11 cellular contexts compared by ENCODE assay signal in genomic region chr6:32839356-32839755, GRCh38. TPM values are rescaled to one million over a fixed set of nuclear protein-coding genes. Genes with fewer than 3 reads are reported as not detected.
A peak's percentile ranks its signal among the peaks of the same experiment; 100 is the strongest.
DNase-seq lines count a peak whose midpoint lies in the region; ATAC-seq and TF ChIP-seq lines count a peak whose summit lies in the region.
"Had no signal": no experiment of that assay in that cellular context is flagged by ENCODE, and none has a peak within 500 bp of the region (broad histone marks: within the 10 kb centered on the region; RNA-seq: fewer than 3 reads in every experiment).

No MANE protein-coding gene starts in this region.

- H3K27ac ChIP-seq in heart left ventricle (peak overlapping the region in 10 of 12 donors; percentile 85 to 100 (median 96)), transverse colon (peak overlapping the region; percentile 92 to 99 (median 96))

- WGBS in heart left ventricle, 4 donors, result 86 to 91% (median 88%) methylated on average over 15 of the region's 15 CpGs
- 50 to 92% methylated on average over 2 to 15 of the region's 15 CpGs for WGBS in transverse colon (ENCODE audit: low coverage in 1 of 2), 2 donors

- no peaks in the 10 kb centered on the region for H3K27me3 Mint-ChIP-seq in activated T-helper 17 cell treated with anti-CD3 and anti-CD28 coated beads, Interleukin-2, amount 50 U/mL, for 72 hours
- H3K27me3 Mint-ChIP-seq in naive thymus-derived CD8-positive, alpha-beta T cell, result no peaks in the 10 kb centered on the region

- no peaks in the 10 kb centered on the region for H3K9me3 ChIP-seq in heart left ventricle
- H3K9me3 ChIP-seq in transverse colon, result no peaks in the 10 kb centered on the region
- H3K9me3 ChIP-seq: BE2C had no signal

- ATAC-seq in heart left ventricle, result no peak
- no peak for ATAC-seq in activated T-helper 17 cell treated with anti-CD3 and anti-CD28 coated beads, Interleukin-2, amount 50 U/mL, for 72 hours (replicated peaks)
- ATAC-seq in naive thymus-derived CD8-positive, alpha-beta T cell, result no peak
- no peak for ATAC-seq in HG03159 (IDR thresholded peaks at IDR 0.05; ENCODE audit: unreplicated experiment)
- no peak for ATAC-seq in GM18909 (IDR thresholded peaks at IDR 0.05; ENCODE audit: poor library complexity, unreplicated experiment)

- H3K9me3 Mint-ChIP-seq in activated T-helper 17 cell treated with anti-CD3 and anti-CD28 coated beads, Interleukin-2, amount 50 U/mL, for 72 hours, result no peaks in the 10 kb centered on the region
- no peaks in the 10 kb centered on the region for H3K9me3 Mint-ChIP-seq in naive thymus-derived CD8-positive, alpha-beta T cell
- H3K9me3 Mint-ChIP-seq: HFFc6 had no signal

- no peaks in the 10 kb centered on the region for H3K27me3 ChIP-seq in heart left ventricle
- H3K27me3 ChIP-seq in transverse colon, result no peaks in the 10 kb centered on the region

- H3K4me1 ChIP-seq in heart left ventricle (peaks cover 0 to 60% (median 21%) of the 10 kb centered on the region in 12 donors), transverse colon (peaks cover 3 to 34% (median 17%) of the 10 kb centered on the region in 4 donors)

- peaks cover 81% of the 10 kb centered on the region for H3K36me3 Mint-ChIP-seq in activated T-helper 17 cell treated with anti-CD3 and anti-CD28 coated beads, Interleukin-2, amount 50 U/mL, for 72 hours (ENCODE audit: low read depth)
- H3K36me3 Mint-ChIP-seq in naive thymus-derived CD8-positive, alpha-beta T cell, result peaks cover 11 to 63% (median 25%) of the 10 kb centered on the region in 3 donors

- TF ChIP-seq POLR2A in heart left ventricle (IDR thresholded peaks at IDR 0.05) (no peak), transverse colon (IDR thresholded peaks at IDR 0.05) (no peak)

- in situ Hi-C loops in transverse colon (cut with MboI; ENCODE audit: low pct_ligation_motif_present in 1 of 4, low pct_unique_long_range_greater_than_20kb in 1 of 4, low sequenced_read_pairs in 3 of 4), result no loop called here

- H3K4me3 Mint-ChIP-seq in activated T-helper 17 cell treated with anti-CD3 and anti-CD28 coated beads, Interleukin-2, amount 50 U/mL, for 72 hours, result peak overlapping the region; percentile 95
- peak overlapping the region in 5 of 10 donors; percentile 24 to 99 (median 91) for H3K4me3 Mint-ChIP-seq in naive thymus-derived CD8-positive, alpha-beta T cell

- H3K36me3 ChIP-seq in heart left ventricle (peaks cover 0 to 62% (median 42%) of the 10 kb centered on the region in 9 donors), transverse colon (peaks cover 0 to 22% (median 0%) of the 10 kb centered on the region in 4 donors)
- H3K36me3 ChIP-seq: BE2C had no signal

- peak overlapping the region; percentile 65 for H3K27ac Mint-ChIP-seq in activated T-helper 17 cell treated with anti-CD3 and anti-CD28 coated beads, Interleukin-2, amount 50 U/mL, for 72 hours
- peak overlapping the region in 9 of 10 donors; percentile 89 to 100 (median 98) for H3K27ac Mint-ChIP-seq in naive thymus-derived CD8-positive, alpha-beta T cell

- no peak overlapping the region for H3K4me3 ChIP-seq in heart left ventricle
- no peak overlapping the region for H3K4me3 ChIP-seq in transverse colon

- DNase-seq in heart left ventricle (peak in 1 of 5 donors; percentile 40), cardiac septum (ENCODE audit: low spot score) (no peak), transverse colon (no peak), NCI-H2081 treated with DMSO at 0.1 percent for 48 hours (lab: John Stamatoyannopoulos, UW) (no peak)
- no peak for DNase-seq in naive thymus-derived CD8-positive, alpha-beta T cell

- intact Hi-C loops in heart left ventricle (cut with DNase I) (loop anchor here in 5 of 10 donors (2.0 to 5.0 kb wide), 4 partner anchors 13 to 33 kb away; partner anchors contain the start of genes PSMB9 (in 3 of the 5) and TAP1 (in 1 of the 5)), cardiac septum (cut with DNase I) (no loop called here), transverse colon (cut with DNase I; ENCODE audit: low total_unique reads) (no loop called here)

- no peak for TF ChIP-seq EP300 in transverse colon (IDR thresholded peaks at IDR 0.05; ENCODE audit: low read depth)

- TF ChIP-seq CTCF in heart left ventricle (IDR thresholded peaks at IDR 0.05) (no peak), transverse colon (IDR thresholded peaks at IDR 0.05) (no peak)

- peaks cover 49% of the 10 kb centered on the region for H3K4me1 Mint-ChIP-seq in activated T-helper 17 cell treated with anti-CD3 and anti-CD28 coated beads, Interleukin-2, amount 50 U/mL, for 72 hours
- H3K4me1 Mint-ChIP-seq in naive thymus-derived CD8-positive, alpha-beta T cell, result peaks cover 48 to 85% (median 83%) of the 10 kb centered on the region in 4 donors

- POLR2A ChIA-PET in naive thymus-derived CD8-positive, alpha-beta T cell (lab: Charles Lee), result interaction anchor here (0.6 to 10.6 kb wide), 11 partner anchors 11 to 410 kb away, joined by 3 to 743 read pairs (median 11); partner anchors contain the start of genes BRD2, PSMB9 and TAP1

RNA-seq across cellular contexts. Expression of gene TAP2, which starts 0.8 kb away (rescaled TPM):
- 100 to 1,000 TPM in 1 of 9 donors, 10 to 100 TPM in 6, 1 to 10 TPM in 2; 5.4 to 107 (median 14.9) TPM for total RNA-seq in heart left ventricle
- 10 to 100 TPM in 1 of 2 donors, 1 to 10 TPM in 1; 7.7 to 12.0 TPM for polyA plus RNA-seq in heart left ventricle
- total RNA-seq in cardiac septum, result 12.7 TPM
- 100 to 1,000 TPM in 1 of 2 donors, 10 to 100 TPM in 1; 94.0 to 169 TPM for total RNA-seq in activated T-helper 17 cell treated with anti-CD3 and anti-CD28 coated beads, Interleukin-2, amount 50 U/mL, for 72 hours
- 100 to 1,000 TPM in 1 of 2 experiments, 10 to 100 TPM in 1; 96.2 to 117 TPM for total RNA-seq in naive thymus-derived CD8-positive, alpha-beta T cell
- 10 to 100 TPM; 24.2 to 36.6 (median 25.3) TPM for polyA plus RNA-seq in naive thymus-derived CD8-positive, alpha-beta T cell
- total RNA-seq in transverse colon, result 10 to 100 TPM; 12.3 to 48.2 (median 27.1) TPM

RNA-seq across cellular contexts. Expression of gene PSMB8, which starts 4.5 kb away (rescaled TPM):
- total RNA-seq in heart left ventricle (100 to 1,000 TPM in 1 of 9 donors, 10 to 100 TPM in 8; 11.1 to 115 (median 15.2) TPM), cardiac septum (11.7 TPM), transverse colon (10 to 100 TPM in 3 of 4 donors, 1 to 10 TPM in 1; 9.4 to 95.2 (median 72.6) TPM)
- 10 to 100 TPM; 23.1 to 32.6 TPM for polyA plus RNA-seq in heart left ventricle
- total RNA-seq in activated T-helper 17 cell treated with anti-CD3 and anti-CD28 coated beads, Interleukin-2, amount 50 U/mL, for 72 hours, result 100 to 1,000 TPM; 286 to 344 TPM
- 100 to 1,000 TPM; 133 to 138 TPM for total RNA-seq in naive thymus-derived CD8-positive, alpha-beta T cell
- 100 to 1,000 TPM; 350 to 386 (median 386) TPM for polyA plus RNA-seq in naive thymus-derived CD8-positive, alpha-beta T cell

RNA-seq across cellular contexts. Expression of gene TAP1, which starts 14.1 kb away (rescaled TPM):
- total RNA-seq in heart left ventricle (100 to 1,000 TPM in 1 of 9 donors, 10 to 100 TPM in 8; 15.1 to 207 (median 20.3) TPM), cardiac septum (18.1 TPM), transverse colon (10 to 100 TPM; 63.2 to 87.9 (median 75.3) TPM)
- 10 to 100 TPM; 21.6 to 44.5 TPM for polyA plus RNA-seq in heart left ventricle
- total RNA-seq in activated T-helper 17 cell treated with anti-CD3 and anti-CD28 coated beads, Interleukin-2, amount 50 U/mL, for 72 hours, result 100 to 1,000 TPM; 302 to 387 TPM
- 100 to 1,000 TPM; 113 TPM for total RNA-seq in naive thymus-derived CD8-positive, alpha-beta T cell
- polyA plus RNA-seq in naive thymus-derived CD8-positive, alpha-beta T cell, result 100 to 1,000 TPM; 197 to 283 (median 230) TPM

RNA-seq across cellular contexts. Expression of gene PSMB9, which starts 14.6 kb away (rescaled TPM):
- total RNA-seq in heart left ventricle, result 100 to 1,000 TPM in 1 of 9 donors, 10 to 100 TPM in 7, 1 to 10 TPM in 1; 8.9 to 182 (median 14.6) TPM
- 10 to 100 TPM; 15.7 to 23.3 TPM for polyA plus RNA-seq in heart left ventricle
- total RNA-seq in cardiac septum, result 14.2 TPM
- total RNA-seq in activated T-helper 17 cell treated with anti-CD3 and anti-CD28 coated beads, Interleukin-2, amount 50 U/mL, for 72 hours, result 100 to 1,000 TPM; 203 to 215 TPM
- total RNA-seq in naive thymus-derived CD8-positive, alpha-beta T cell, result 100 to 1,000 TPM; 102 to 104 TPM
- polyA plus RNA-seq in naive thymus-derived CD8-positive, alpha-beta T cell, result 100 to 1,000 TPM; 402 to 432 (median 424) TPM
- 10 to 100 TPM; 14.6 to 44.1 (median 32.9) TPM for total RNA-seq in transverse colon

RNA-seq across cellular contexts. Expression of gene HLA-DOB, which starts 22.6 kb away (rescaled TPM):
- 1 to 10 TPM in 1 of 9 donors, under 1 TPM in 6, not detected in 2; 0.25 to 2.7 (median 0.60) TPM for total RNA-seq in heart left ventricle
- under 1 TPM; 0.30 to 0.76 TPM for polyA plus RNA-seq in heart left ventricle
- total RNA-seq in cardiac septum, result 0.35 TPM
- total RNA-seq in activated T-helper 17 cell treated with anti-CD3 and anti-CD28 coated beads, Interleukin-2, amount 50 U/mL, for 72 hours, result 1 to 10 TPM; 2.8 to 4.2 TPM
- total RNA-seq in naive thymus-derived CD8-positive, alpha-beta T cell, result 1 to 10 TPM; 3.9 to 5.6 TPM
- polyA plus RNA-seq in naive thymus-derived CD8-positive, alpha-beta T cell, result under 1 TPM in 2 of 3 donors, not detected in 1; 0.43 to 0.75 TPM
- 1 to 10 TPM in 1 of 4 donors, not detected in 3; 5.7 TPM for total RNA-seq in transverse colon
- total RNA-seq: kidney epithelial cell had no signal
